ENCODE assay signal across 18 cellular contexts in the genomic region with DNA sequence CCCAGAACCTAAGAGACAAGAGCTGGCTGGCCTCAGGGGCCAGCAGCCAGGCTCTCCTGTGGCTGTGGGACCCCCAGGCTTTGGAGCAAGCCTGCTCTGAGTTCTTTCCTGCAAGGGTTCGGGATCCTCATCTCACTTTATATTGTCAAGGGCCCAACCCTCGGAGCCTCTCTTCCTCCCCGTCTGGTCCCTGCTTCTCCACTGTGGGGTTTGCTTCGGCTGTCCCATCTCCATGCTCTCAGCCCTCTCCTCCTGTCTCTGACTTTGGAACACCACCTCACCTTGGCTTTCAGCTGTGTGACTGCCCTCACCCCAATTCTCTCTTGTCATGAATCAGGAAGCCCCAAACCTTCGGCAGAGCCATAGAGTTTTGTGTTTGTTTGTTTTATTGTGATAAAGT. TPM values are rescaled to one million over a fixed set of nuclear protein-coding genes. Genes with fewer than 3 reads are reported as not detected.
"Had no signal": no experiment of that assay in that cellular context is flagged by ENCODE, and none has a peak within 500 bp of the region (broad histone marks: within the 10 kb centered on the region; RNA-seq: fewer than 3 reads in every experiment).

No MANE protein-coding gene starts in this region.

- H3K9me3 ChIP-seq: SJSA1, transverse colon had no signal

- H3K27me3 ChIP-seq: SJSA1, transverse colon had no signal

- H3K36me3 ChIP-seq: transverse colon, WERI-Rb-1 had no signal

- H3K27ac ChIP-seq: SJSA1, transverse colon, WERI-Rb-1 had no signal

- ATAC-seq: activated T-cell treated with anti-CD3 and anti-CD28 coated beads, Interleukin-2, amount 50 U/mL, for 72 hours; stimulated activated naive B cell treated with anti-CD40 and anti-IgM and Interleukin-4, amounts not matched to agents 10 μg/mL and 1 μg/mL and 100 μg/mL, for 72 hours had no signal

- DNase-seq: activated CD4-positive, alpha-beta T cell treated with anti-CD3 and anti-CD28 coated beads for 1 hour; activated CD4-positive, alpha-beta T cell treated with anti-CD3 and anti-CD28 coated beads, Interleukin-2, amount 50 U/mL, for 4 hours; activated gamma-delta T cell treated with Interleukin-2 at 50 U/mL for 16 hours; activated T-cell treated with anti-CD3 and anti-CD28 coated beads, Interleukin-2, amount 50 U/mL, for 72 hours; amniotic stem cell; central memory CD4-positive, alpha-beta T cell; erythroblast; mesendoderm; retina; small intestine; stimulated activated CD4-positive, alpha-beta T cell treated with anti-CD3 and anti-CD28 coated beads, Interleukin-4, amount 100 ng/mL, for 24 hours; stimulated activated naive B cell treated with anti-CD40 and anti-IgM and Interleukin-4, amounts not matched to agents 10 μg/mL and 1 μg/mL and 100 μg/mL, for 72 hours; transverse colon; WERI-Rb-1 had no signal

- H3K4me3 ChIP-seq: SJSA1, transverse colon had no signal

RNA-seq across cellular contexts. Expression of a gene that starts 30.0 kb away (rescaled TPM):
- total RNA-seq: activated CD8-positive, alpha-beta memory T cell treated with anti-CD3 and anti-CD28 coated beads for 36 hours; T-helper 2 cell treated with Interferon-gamma antibody and Interleukin-4, amounts not matched to agents 100 ng/mL and 5 ng/mL, for 36 hours had no signal

RNA-seq across cellular contexts. Expression of a gene that starts 48.7 kb away (rescaled TPM):
- total RNA-seq: activated CD8-positive, alpha-beta memory T cell treated with anti-CD3 and anti-CD28 coated beads for 36 hours; kidney epithelial cell; T-helper 2 cell treated with Interferon-gamma antibody and Interleukin-4, amounts not matched to agents 100 ng/mL and 5 ng/mL, for 36 hours; transverse colon had no signal
